Comparison of ENCODE assay signal across 23 cellular contexts in genomic region chrX:129992181-129992580, GRCh38.
"Had no signal": no experiment of that assay in that cellular context is flagged by ENCODE, and none has a peak within 500 bp of the region (broad histone marks: within the 10 kb centered on the region; RNA-seq: fewer than 3 reads in every experiment).

No MANE protein-coding gene starts in this region.

- H3K36me3 ChIP-seq: colonic mucosa, esophagus muscularis mucosa, esophagus squamous epithelium, gastrocnemius medialis, gastroesophageal sphincter, heart right ventricle had no signal

- H3K27ac ChIP-seq: colonic mucosa, coronary artery, dorsolateral prefrontal cortex, epithelial cell of prostate, esophagus muscularis mucosa, esophagus squamous epithelium, foreskin keratinocyte, gastrocnemius medialis, gastroesophageal sphincter, heart left ventricle, heart right ventricle had no signal

- DNase-seq: colonic mucosa; cortex of kidney; dermis blood vessel endothelial cell; dorsolateral prefrontal cortex; effector CD4-positive, alpha-beta T cell; effector CD8-positive, alpha-beta T cell; effector memory CD4-positive, alpha-beta T cell; effector memory CD8-positive, alpha-beta T cell; endodermal cell; erythroblast; esophagus squamous epithelium; foreskin fibroblast; foreskin keratinocyte; foreskin melanocyte; gastrocnemius medialis; glutamatergic neuron; head of caudate nucleus; heart left ventricle; heart right ventricle had no signal

- H3K27me3 ChIP-seq: colonic mucosa, esophagus muscularis mucosa, esophagus squamous epithelium, foreskin keratinocyte, gastrocnemius medialis, gastroesophageal sphincter, heart left ventricle, heart right ventricle had no signal

- H3K9me3 ChIP-seq: colonic mucosa, esophagus muscularis mucosa, esophagus squamous epithelium, gastrocnemius medialis, gastroesophageal sphincter, heart left ventricle, heart right ventricle had no signal

- H3K4me1 ChIP-seq: colonic mucosa, foreskin keratinocyte, gastrocnemius medialis had no signal

- H3K4me3 ChIP-seq: colonic mucosa, coronary artery, dorsolateral prefrontal cortex, esophagus muscularis mucosa, esophagus squamous epithelium, gastrocnemius medialis, gastroesophageal sphincter, heart left ventricle, heart right ventricle had no signal
